22 cellular contexts compared by ENCODE assay signal in the genomic region with DNA sequence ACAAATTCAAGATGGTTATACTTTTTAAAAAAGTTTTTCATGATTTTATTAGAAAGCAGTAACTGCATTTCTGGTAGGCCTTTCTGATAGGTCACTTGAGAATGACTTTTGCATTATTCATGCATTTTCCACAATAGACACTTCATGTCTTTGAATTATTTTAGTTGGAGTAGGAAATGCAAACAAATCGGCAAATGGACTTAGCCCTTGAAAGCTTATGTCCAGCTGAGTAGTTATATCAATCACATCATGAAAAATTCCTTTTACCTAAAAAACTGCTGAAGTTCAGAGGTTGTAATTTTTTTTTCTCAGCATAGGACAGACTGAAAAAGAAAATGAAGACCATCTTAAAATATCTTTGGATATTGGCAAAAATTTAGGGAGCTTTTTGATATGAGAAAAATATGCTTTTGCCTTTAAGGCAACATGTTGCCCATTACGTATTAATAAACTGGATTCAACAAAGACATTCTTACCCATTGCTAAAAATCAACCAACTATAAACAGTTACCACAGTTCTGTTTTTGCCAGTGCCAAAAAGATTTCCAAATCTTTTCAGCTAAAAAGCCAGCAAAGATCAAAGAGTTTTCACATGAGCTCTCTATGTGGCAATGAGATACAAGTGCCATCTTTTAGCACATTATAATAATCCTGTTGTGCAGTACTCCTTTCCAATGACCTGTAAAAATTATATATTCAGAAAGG. TPM values are rescaled to one million over a fixed set of nuclear protein-coding genes. Genes with fewer than 3 reads are reported as not detected.
A peak's percentile ranks its signal among the peaks of the same experiment; 100 is the strongest.
DNase-seq lines count a peak whose midpoint lies in the region; ATAC-seq, FAIRE-seq and TF ChIP-seq lines count a peak whose summit lies in the region.
"Had no signal": no experiment of that assay in that cellular context is flagged by ENCODE, and none has a peak within 500 bp of the region (broad histone marks: within the 10 kb centered on the region; RNA-seq: fewer than 3 reads in every experiment).

No MANE protein-coding gene starts in this region.

- FAIRE-seq in astrocyte (lab: Jason Lieb, UNC) (no peak), islet of Langerhans (lab: Jason Lieb, UNC) (peak; percentile 21), urothelium cell line (lab: Jason Lieb, UNC) (no peak)
- FAIRE-seq: A204.1, D721Med, GM18507 had no signal

- intact Hi-C loops in IMR-90 (cut with micrococcal nuclease) = loop anchor here (5.0 kb wide), 1 partner anchor 35 kb away; no protein-coding TSS in a partner anchor
- intact Hi-C loops in psoas muscle (cut with DNase I) = no loop called here

- H3K36me3 ChIP-seq in IMR-90 (ENCODE audit: control insufficient read depth, insufficient read depth, low read length) = peaks cover 16% of the 10 kb centered on the region
- peaks cover 17% of the 10 kb centered on the region for H3K36me3 ChIP-seq in astrocyte (ENCODE audit: insufficient read depth, low read length)
- peaks cover 0 to 5% of the 10 kb centered on the region in 2 donors for H3K36me3 ChIP-seq in psoas muscle (ENCODE audit: insufficient read depth in 1 of 2, low read depth in 1 of 2)
- H3K36me3 ChIP-seq: BLaER1 treated with 17β-estradiol and CSF1 and Interleukin-3, amounts not matched to agents 10 nM and 100 nM had no signal

- H3K4me1 ChIP-seq in IMR-90 (ENCODE audit: control insufficient read depth, insufficient read depth, low read length) (peaks cover 14% of the 10 kb centered on the region), astrocyte (ENCODE audit: insufficient read depth, low read length) (peaks cover 14% of the 10 kb centered on the region), psoas muscle (peaks cover 31% of the 10 kb centered on the region)

- H3K4ac ChIP-seq in IMR-90 (ENCODE audit: low read depth, low read length) = no peak overlapping the region

- TF ChIP-seq RAD21 in IMR-90 (IDR thresholded peaks at IDR 0.05; ENCODE audit: low read length) = no peak

- H3K9ac ChIP-seq in IMR-90 (ENCODE audit: low read depth, low read length) (no peak overlapping the region), astrocyte (ENCODE audit: low read length) (no peak overlapping the region)
- H3K9ac ChIP-seq: BLaER1 treated with 17β-estradiol and CSF1 and Interleukin-3, amounts not matched to agents 10 nM and 100 nM; GM23248 had no signal

- dilution Hi-C loops in IMR-90 (cut with HindIII; ENCODE audit: low sequenced_read_pairs, unreplicated experiment) = no loop called here

- no peak overlapping the region for H2BK20ac ChIP-seq in IMR-90 (ENCODE audit: low read depth, low read length)

- H2AFZ ChIP-seq in IMR-90 (replicated peaks; ENCODE audit: low read length, poor library complexity) = no peak overlapping the region
- H2AFZ ChIP-seq in astrocyte (ENCODE audit: low read depth, low read length) = no peak overlapping the region
- H2AFZ ChIP-seq: GM23248 had no signal

- no peak overlapping the region for H2BK120ac ChIP-seq in IMR-90 (ENCODE audit: low read depth, low read length)

- peaks cover 20% of the 10 kb centered on the region for H3K36me3 Mint-ChIP-seq in astrocyte (ENCODE audit: low read depth, unreplicated experiment)

- H3K4me3 Mint-ChIP-seq in astrocyte (ENCODE audit: unreplicated experiment) = no peak overlapping the region
- H3K4me3 Mint-ChIP-seq: CD4-positive, alpha-beta T cell; H9 had no signal

- no peak overlapping the region for H4K5ac ChIP-seq in IMR-90 (ENCODE audit: low read depth, low read length)

- no peak overlapping the region for H3K14ac ChIP-seq in IMR-90 (replicated peaks; ENCODE audit: low read depth, low read length)

- no peak overlapping the region for H3K4me3 ChIP-seq in IMR-90 (ENCODE audit: insufficient read depth, low read depth, low read length)
- H3K4me3 ChIP-seq in astrocyte (ENCODE audit: insufficient read depth, low read depth, low read length) = no peak overlapping the region
- no peak overlapping the region for H3K4me3 ChIP-seq in psoas muscle
- H3K4me3 ChIP-seq: BLaER1 treated with 17β-estradiol and CSF1 and Interleukin-3, amounts not matched to agents 10 nM and 100 nM; GM23248; MG63; SJCRH30 had no signal

- no TSS peak for BruUV-seq in IMR-90 (replicated peaks; lab: Mats Ljungman, UMichigan)

- H3K27ac Mint-ChIP-seq in astrocyte (ENCODE audit: unreplicated experiment) = no peak overlapping the region
- H3K27ac Mint-ChIP-seq: CD4-positive, alpha-beta T cell; H9 had no signal

- peaks cover 8% of the 10 kb centered on the region for H3K9me1 ChIP-seq in IMR-90 (ENCODE audit: insufficient read depth, low read length)

- H3K4me2 ChIP-seq in IMR-90 (ENCODE audit: low read depth, low read length) = no peak overlapping the region
- H3K4me2 ChIP-seq in astrocyte (ENCODE audit: low read length) = no peak overlapping the region

- H3K9me3 ChIP-seq in IMR-90 (ENCODE audit: control insufficient read depth, insufficient read depth, low read length) (peaks cover 2% of the 10 kb centered on the region; the same call in 1 of the 2 replicates), astrocyte (ENCODE audit: insufficient read depth, low read depth, low read length) (no peaks in the 10 kb centered on the region), psoas muscle (no peaks in the 10 kb centered on the region)
- H3K9me3 ChIP-seq: MG63, SJCRH30 had no signal

- TF ChIP-seq POLR2A in IMR-90 (IDR thresholded peaks at IDR 0.05; ENCODE audit: low read depth, low read length) = no peak

- H3K79me1 ChIP-seq in IMR-90 (ENCODE audit: low read depth in 1 of 2, low read length in 2 of 2) = peaks cover 3 to 11% of the 10 kb centered on the region in 2 experiments; a peak in 3 of 4 replicates

- H3K9me3 Mint-ChIP-seq in astrocyte (ENCODE audit: unreplicated experiment) = no peaks in the 10 kb centered on the region
- H3K9me3 Mint-ChIP-seq: CD4-positive, alpha-beta T cell; H9 had no signal

- H3K79me2 ChIP-seq in astrocyte (ENCODE audit: insufficient read depth, low read length) = no peaks in the 10 kb centered on the region

- H3K56ac ChIP-seq in IMR-90 (ENCODE audit: extremely low read depth, insufficient read depth, low read length) = no peak overlapping the region

- no peaks in the 10 kb centered on the region for H3K27me3 Mint-ChIP-seq in astrocyte (ENCODE audit: low read depth, unreplicated experiment)
- H3K27me3 Mint-ChIP-seq: CD4-positive, alpha-beta T cell had no signal

- H4K20me1 ChIP-seq in IMR-90 (ENCODE audit: insufficient read depth, low read length) (peaks cover 10% of the 10 kb centered on the region), astrocyte (ENCODE audit: insufficient read depth, low read length) (peaks cover 7% of the 10 kb centered on the region)
- H4K20me1 ChIP-seq: BLaER1 treated with 17β-estradiol and CSF1 and Interleukin-3, amounts not matched to agents 10 nM and 100 nM had no signal

- H3K27ac ChIP-seq in IMR-90 (ENCODE audit: insufficient read depth, low read length) (no peak overlapping the region), astrocyte (ENCODE audit: low read depth, low read length) (no peak overlapping the region), psoas muscle (peak overlapping the region; percentile 88)
- H3K27ac ChIP-seq: GM23248, SJCRH30 had no signal

- H3K18ac ChIP-seq in IMR-90 (ENCODE audit: low read depth, low read length) = no peak overlapping the region

- no peak overlapping the region for H2BK5ac ChIP-seq in IMR-90 (ENCODE audit: low read depth, low read length, poor library complexity, severe bottlenecking)

- no peak overlapping the region for H2BK15ac ChIP-seq in IMR-90 (ENCODE audit: low read depth, low read length)

- DNase-seq in IMR-90 = peak; percentile 21
- DNase-seq in astrocyte (ENCODE audit: low read depth) = peak; percentile 14
- DNase-seq in psoas muscle = no peak
- no peak for DNase-seq in NK-92 treated with Interleukin-12 subunit alpha and Interleukin-12 subunit beta, amount 100 ng/mL, for 24 hours (lab: John Stamatoyannopoulos, UW)
- no peak for DNase-seq in urothelium cell line (ENCODE audit: low spot score)
- DNase-seq in NOMO-1 treated with dmso at 0.1 percent for 144 hours (lab: John Stamatoyannopoulos, UW; ENCODE audit: unreplicated experiment) = no peak
- DNase-seq: AML-193; CD4-positive, alpha-beta T cell; GM23248; H9; KBM-7; MG63; NCI-H2029; NCI-H446 treated with DMSO at 0.1 percent for 48 hours; PC-3; SJCRH30 had no signal

- no peak for ATAC-seq in IMR-90 (ENCODE audit: low read depth)
- ATAC-seq in psoas muscle = no peak
- ATAC-seq: PC-3, Right ventricle myocardium inferior had no signal

- H3K4me1 Mint-ChIP-seq in astrocyte (ENCODE audit: low read depth, unreplicated experiment) = peaks cover 22% of the 10 kb centered on the region

- no peak overlapping the region for H4K8ac ChIP-seq in IMR-90 (ENCODE audit: low read depth in 2 of 2, low read length in 2 of 2)

- in situ Hi-C loops in IMR-90 (cut with MboI; ENCODE audit: low sequenced_read_pairs) = no loop called here

- WGBS in IMR-90 (ENCODE audit: extremely low coverage in 2 of 2, insufficient read length in 1 of 2), 2 experiments = no CpG with 5 or more reads among the region's 2 CpGs
- WGBS in psoas muscle, 3 donors = 63 to 82% (median 66%) methylated on average over 2 of the region's 2 CpGs

- POLR2A ChIA-PET in IMR-90 (lab: Charles Lee; ENCODE audit: unreplicated experiment) = no interaction called here

- no peak overlapping the region for H2AK5ac ChIP-seq in IMR-90 (ENCODE audit: low read depth, low read length)

- no peak overlapping the region for H3K23ac ChIP-seq in IMR-90 (ENCODE audit: low read depth, low read length)

- TF ChIP-seq CTCF in IMR-90 (conservative IDR thresholded peaks at IDR 0.05; ENCODE audit: low read depth, low read length) (no peak), astrocyte (IDR thresholded peaks at IDR 0.05; ENCODE audit: insufficient read depth, low read depth, low read length) (no peak), psoas muscle (IDR thresholded peaks at IDR 0.05) (no peak)

- H2AK9ac ChIP-seq in IMR-90 (replicated peaks; ENCODE audit: low read depth, low read length, poor library complexity) = no peak overlapping the region

- CTCF ChIA-PET in IMR-90 (lab: Yijun Ruan, JAX) = no interaction called here

- no peak overlapping the region for H4K91ac ChIP-seq in IMR-90 (ENCODE audit: insufficient read depth, low read depth, low read length)

- H3K27me3 ChIP-seq in IMR-90 (ENCODE audit: control insufficient read depth, insufficient read depth, low read length) = no peaks in the 10 kb centered on the region
- H3K27me3 ChIP-seq in astrocyte (ENCODE audit: insufficient read depth, low read length) = no peaks in the 10 kb centered on the region
- no peaks in the 10 kb centered on the region for H3K27me3 ChIP-seq in psoas muscle (ENCODE audit: insufficient read depth in 3 of 3, low read length in 2 of 3)
- H3K27me3 ChIP-seq: BLaER1 treated with 17β-estradiol and CSF1 and Interleukin-3, amounts not matched to agents 10 nM and 100 nM; MG63; SJCRH30 had no signal

TF ChIP-seq in IMR-90, 13 proteins besides CTCF, POLR2A, EP300 and RAD21 (continues in another document):
- no peak for TF ChIP-seq MAFK (IDR thresholded peaks at IDR 0.05; ENCODE audit: low read depth, low read length)
- TF ChIP-seq RFX5 (IDR thresholded peaks at IDR 0.05; ENCODE audit: low read depth, low read length) = no peak

RNA-seq across cellular contexts. Expression of a gene that starts 45.5 kb away (rescaled TPM):
- total RNA-seq in IMR-90 (2012; rRNA removed) (0.18 and 0.28 TPM in 2 replicates), astrocyte (0.67 and 0.77 TPM in 2 replicates), psoas muscle (10 to 100 TPM in 1 of 4 donors, 1 to 10 TPM in 3; 1.3 to 19.8 (median 3.0) TPM)
- polyA plus RNA-seq in IMR-90 (2012; rRNA removed) (1.1 and 1.2 TPM in 2 replicates), psoas muscle (1 to 10 TPM in 2 of 3 donors, under 1 TPM in 1; 0.57 to 3.1 (median 2.7) TPM)
- polyA plus RNA-seq in IMR-90 (2012; cell fraction: cytosol; rRNA removed) = 1.1 and 1.9 TPM in 2 replicates
- polyA plus RNA-seq in IMR-90 (2012; cell fraction: nucleus; rRNA removed; ENCODE audit: low replicate concordance) = 0.33 and 0.64 TPM in 2 replicates
- total RNA-seq: CD4-positive, alpha-beta T cell had no signal

Comparison
In these comparisons a context has a peak if more than half of its experiments do, and no peak if none do; other contexts are left out.
1. DNase-seq: peak in IMR-90 (single experiment) and astrocyte (single experiment); none in psoas muscle (0 of 2), NK-92 treated with Interleukin-12 subunit alpha and Interleukin-12 subunit beta, amount 100 ng/mL, for 24 hours (single experiment), urothelium cell line (single experiment) and NOMO-1 treated with dmso at 0.1 percent for 144 hours (single experiment).